Comparison of ENCODE assay signal across 8 cellular contexts in the genomic region with DNA sequence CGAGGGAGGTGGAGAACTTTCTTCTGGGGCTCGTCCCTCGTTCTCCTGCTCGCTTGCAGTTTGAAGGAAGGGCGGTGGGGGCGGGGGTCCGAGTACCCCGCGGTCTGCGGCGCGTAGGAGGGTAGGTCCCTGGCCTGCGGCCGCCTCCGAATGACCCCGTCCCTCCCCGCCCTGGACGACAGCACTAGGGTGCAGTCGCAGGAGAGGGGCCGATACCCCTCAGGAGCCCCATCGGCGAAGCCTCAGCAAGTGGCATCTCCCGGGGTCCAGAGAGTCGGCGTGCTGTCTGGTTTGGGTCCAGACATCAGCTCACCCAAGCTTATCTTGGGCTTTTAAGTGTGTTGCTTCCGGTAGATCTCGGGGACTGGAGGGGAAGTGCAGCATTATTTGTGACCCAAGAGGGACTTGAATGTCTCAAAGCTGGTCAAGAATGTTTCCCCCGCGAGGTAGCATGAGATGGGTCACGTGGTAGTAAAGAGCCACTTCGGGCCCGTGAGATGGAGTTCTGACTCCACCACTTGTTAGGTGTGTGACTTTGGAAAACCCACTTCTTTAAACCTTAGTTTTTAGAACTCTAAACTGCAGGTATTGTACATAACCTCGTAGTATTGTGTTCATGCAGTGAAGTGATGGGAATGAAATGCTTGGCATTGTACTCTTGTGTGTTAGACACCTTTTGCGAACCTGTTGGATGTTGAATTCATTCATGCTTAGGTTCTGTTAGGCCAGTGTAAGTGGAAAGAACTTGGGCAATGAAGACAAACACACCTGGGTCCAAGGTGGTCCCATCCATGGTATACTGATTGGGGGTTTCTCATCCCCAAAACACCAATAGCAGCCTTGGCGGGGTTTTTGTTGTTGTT. TPM values are rescaled to one million over a fixed set of nuclear protein-coding genes. Genes with fewer than 3 reads are reported as not detected.
DNase-seq lines count a peak whose midpoint lies in the region; ATAC-seq, FAIRE-seq and TF ChIP-seq lines count a peak whose summit lies in the region.

No MANE protein-coding gene starts in this region.

- peak overlapping the region; percentile 75 to 99 (median 88) for H3K4me3 ChIP-seq in heart left ventricle

- H3K4me1 Mint-ChIP-seq in progenitor cell of endocrine pancreas (ENCODE audit: low read depth) = peaks cover 28% of the 10 kb centered on the region

- H3K27me3 Mint-ChIP-seq in progenitor cell of endocrine pancreas = peaks cover 5% of the 10 kb centered on the region

- H3K4me3 Mint-ChIP-seq in progenitor cell of endocrine pancreas (ENCODE audit: low read depth) = peak overlapping the region; percentile 83

- TF ChIP-seq POLR2A in heart left ventricle (IDR thresholded peaks at IDR 0.05) = no peak

- no peaks in the 10 kb centered on the region for H3K9me3 Mint-ChIP-seq in progenitor cell of endocrine pancreas (ENCODE audit: low read depth)

- 9 to 23% (median 13%) methylated on average over 17 to 35 of the region's 35 CpGs for WGBS in heart left ventricle, 4 donors

- no peak for FAIRE-seq in HTR-8/SVneo (lab: Jason Lieb, UNC)

- H3K27me3 ChIP-seq in heart left ventricle = no peaks in the 10 kb centered on the region

- POLR2A ChIA-PET in HEK293T (lab: Yijun Ruan, JAX) = interaction anchor here (0.8 kb wide), 1 partner anchor 187 kb away, joined by 3 read pairs; no protein-coding TSS in a partner anchor

- in situ Hi-C loops in G401 (cut with HindIII; ENCODE audit: low sequenced_read_pairs) = loop anchor here (10.0 kb wide), 1 partner anchor 201 kb away; a partner anchor contains a TSS

- ATAC-seq in heart left ventricle (peak; percentile 18 to 38 (median 26)), GM18870 (IDR thresholded peaks at IDR 0.05; ENCODE audit: unreplicated experiment) (no peak)

- H3K4me1 ChIP-seq in heart left ventricle = peaks cover 0 to 29% (median 8%) of the 10 kb centered on the region in 12 donors

- H3K27ac ChIP-seq in heart left ventricle = peak overlapping the region in 5 of 12 donors; percentile 28 to 72 (median 60)

- no peaks in the 10 kb centered on the region for H3K36me3 ChIP-seq in heart left ventricle

- CTCF ChIA-PET in HEK293T (lab: Yijun Ruan, JAX) = interaction anchor here (0.6 to 0.8 kb wide), 2 partner anchors 177 to 342 kb away, joined by 3 to 6 read pairs; no protein-coding TSS in a partner anchor

- H3K9me3 ChIP-seq in heart left ventricle = no peaks in the 10 kb centered on the region

- no peak for TF ChIP-seq CTCF in heart left ventricle (IDR thresholded peaks at IDR 0.05)
- no peak for TF ChIP-seq CTCF in progenitor cell of endocrine pancreas (IDR thresholded peaks at IDR 0.05; ENCODE audit: unreplicated experiment)

- H3K36me3 Mint-ChIP-seq in progenitor cell of endocrine pancreas (ENCODE audit: insufficient read depth) = no peaks in the 10 kb centered on the region

- H3K27ac Mint-ChIP-seq in progenitor cell of endocrine pancreas = peak overlapping the region; percentile 63

- DNase-seq in G401 (ENCODE audit: low spot score) = peak; percentile 77
- DNase-seq in HEK293T (ENCODE audit: extremely low spot score) = no peak
- peak; percentile 87 for DNase-seq in NCI-H69 (lab: John Stamatoyannopoulos, UW)
- peak; percentile 13 for DNase-seq in activated effector memory CD4-positive, alpha-beta T cell treated with Interleukin-2 at 50 U/mL for 16 hours
- DNase-seq in heart left ventricle = peak in 3 of 5 donors; percentile 23 to 29 (median 23)
- peak; percentile 11 for DNase-seq in progenitor cell of endocrine pancreas (ENCODE audit: low spot score, unreplicated experiment)
- DNase-seq in HTR-8/SVneo (ENCODE audit: insufficient read length, low spot score) = no peak

- intact Hi-C loops in heart left ventricle (cut with DNase I) = loop anchor here (1.0 to 10.0 kb wide), 7 partner anchors 163 to 251 kb away; no protein-coding TSS in a partner anchor

TF ChIP-seq in HEK293T, 16 proteins besides CTCF, POLR2A, EP300 and RAD21:
- no peak for TF ChIP-seq SUZ12 (IDR thresholded peaks at IDR 0.05)
- TF ChIP-seq L3MBTL2 (conservative IDR thresholded peaks at IDR 0.05) = 0 out of 2 replicates have a peak, but pooled peaks have one; percentile 8
- no peak for TF ChIP-seq CTBP1 (IDR thresholded peaks at IDR 0.05; ENCODE audit: borderline replicate concordance)

RNA-seq across cellular contexts. Expression of a gene that starts 0.9 kb away (rescaled TPM):
- 12.1 and 22.1 TPM in 2 replicates for total RNA-seq in G401 (2014; rRNA removed; shearing (Covaris generic))
- total RNA-seq in heart left ventricle = 10 to 100 TPM in 7 of 9 donors, 1 to 10 TPM in 2; 7.4 to 14.1 (median 11.3) TPM
- polyA plus RNA-seq in heart left ventricle = 1 to 10 TPM; 3.5 to 4.6 TPM
- total RNA-seq in progenitor cell of endocrine pancreas = 29.7 and 32.4 TPM in 2 replicates

RNA-seq across cellular contexts. Expression of a gene that starts 21.8 kb away (rescaled TPM):
- total RNA-seq in G401 (2014; rRNA removed; shearing (Covaris generic)) = 11.3 and 18.4 TPM in 2 replicates
- total RNA-seq in heart left ventricle = 100 to 1,000 TPM in 5 of 9 donors, 10 to 100 TPM in 4; 69.7 to 147 (median 102) TPM
- 10 to 100 TPM; 25.8 to 40.8 TPM for polyA plus RNA-seq in heart left ventricle
- 8.0 and 11.4 TPM in 2 replicates for total RNA-seq in progenitor cell of endocrine pancreas

Comparison
In these comparisons a context has a peak if more than half of its experiments do, and no peak if none do; other contexts are left out.
1. DNase-seq: peak in G401 (single experiment), NCI-H69 (single experiment), activated effector memory CD4-positive, alpha-beta T cell treated with Interleukin-2 at 50 U/mL for 16 hours (single experiment), heart left ventricle (3 of 5) and progenitor cell of endocrine pancreas (single experiment); none in HEK293T (single experiment) and HTR-8/SVneo (single experiment).